In genomic region chr1:224632381-224632871, GRCh38 we compare ENCODE assay signal across 15 cellular contexts. TPM values are rescaled to one million over a fixed set of nuclear protein-coding genes. Genes with fewer than 3 reads are reported as not detected.
DNase-seq lines count a peak whose midpoint lies in the region; ATAC-seq and TF ChIP-seq lines count a peak whose summit lies in the region.
"Had no signal": no experiment of that assay in that cellular context is flagged by ENCODE, and none has a peak within 500 bp of the region (broad histone marks: within the 10 kb centered on the region; RNA-seq: fewer than 3 reads in every experiment).

No MANE protein-coding gene starts in this region.

- WGBS in body of pancreas, 2 donors, result 38 to 50% methylated on average over 5 of the region's 5 CpGs

- peaks cover 50% of the 10 kb centered on the region for H3K4me1 ChIP-seq in body of pancreas
- H3K4me1 ChIP-seq in gastrocnemius medialis, result no peaks in the 10 kb centered on the region
- H3K4me1 ChIP-seq in lower lobe of right lung, result no peaks in the 10 kb centered on the region

- in situ Hi-C loops in gastrocnemius medialis (cut with MboI; ENCODE audit: low sequenced_read_pairs in 4 of 4), result loop anchor here in 2 of 4 donors (10.0 kb wide), 2 partner anchors 108 to 118 kb away; no protein-coding TSS in a partner anchor

- no peak overlapping the region for H3K4me3 ChIP-seq in body of pancreas
- H3K4me3 ChIP-seq in gastrocnemius medialis, result no peak overlapping the region
- H3K4me3 ChIP-seq in lower lobe of right lung, result no peak overlapping the region
- H3K4me3 ChIP-seq: ovary had no signal

- H3K27me3 ChIP-seq in body of pancreas (no peaks in the 10 kb centered on the region), gastrocnemius medialis (no peaks in the 10 kb centered on the region), lower lobe of right lung (ENCODE audit: low read depth) (no peaks in the 10 kb centered on the region)
- H3K27me3 ChIP-seq: ovary had no signal

- CTCF ChIA-PET in activated CD8-positive, alpha-beta T cell treated with anti-CD3 and anti-CD28 coated beads for 36 hours (lab: Charles Lee), result interaction anchor here (1.2 to 4.8 kb wide), 2 partner anchors 12 to 120 kb away, joined by 3 to 23 read pairs; no protein-coding TSS in a partner anchor

- TF ChIP-seq CTCF in body of pancreas (IDR thresholded peaks at IDR 0.05) (no peak), mesothelial cell of epicardium (IDR thresholded peaks at IDR 0.05; ENCODE audit: unreplicated experiment) (no peak), gastrocnemius medialis (IDR thresholded peaks at IDR 0.05 in 4 of 5, conservative IDR thresholded peaks at IDR 0.05 in 1 of 5) (no peak), lower lobe of right lung (IDR thresholded peaks at IDR 0.05) (no peak)
- no peak for TF ChIP-seq CTCF in activated CD8-positive, alpha-beta T cell treated with anti-CD3 and anti-CD28 coated beads for 36 hours (IDR thresholded peaks at IDR 0.05)

- peaks cover 43% of the 10 kb centered on the region for H3K4me1 Mint-ChIP-seq in mesothelial cell of epicardium
- H3K4me1 Mint-ChIP-seq in activated CD8-positive, alpha-beta T cell treated with anti-CD3 and anti-CD28 coated beads for 36 hours (ENCODE audit: low read depth), result peaks cover 2% of the 10 kb centered on the region
- H3K4me1 Mint-ChIP-seq: activated B cell treated with CpG ODN at 0.5 μM for 24 hours had no signal

- H3K9me3 Mint-ChIP-seq in mesothelial cell of epicardium, result no peaks in the 10 kb centered on the region
- no peaks in the 10 kb centered on the region for H3K9me3 Mint-ChIP-seq in activated CD8-positive, alpha-beta T cell treated with anti-CD3 and anti-CD28 coated beads for 36 hours
- H3K9me3 Mint-ChIP-seq: activated B cell treated with CpG ODN at 0.5 μM for 24 hours; stimulated activated effector memory CD8-positive, alpha-beta T cell treated with anti-CD3 and anti-CD28 coated beads, Interleukin-12 subunit alpha, Interleukin-12 subunit beta, amount 100 ng/mL, for 72 hours had no signal

- intact Hi-C loops in body of pancreas (cut with DNase I), result no loop called here
- intact Hi-C loops in activated CD8-positive, alpha-beta T cell treated with anti-CD3 and anti-CD28 coated beads for 36 hours (cut with micrococcal nuclease), result no loop called here
- intact Hi-C loops in gastrocnemius medialis (cut with DNase I; ENCODE audit: low total_unique reads), result no loop called here
- intact Hi-C loops in lower lobe of right lung (cut with DNase I), result no loop called here

- no peaks in the 10 kb centered on the region for H3K36me3 Mint-ChIP-seq in mesothelial cell of epicardium
- H3K36me3 Mint-ChIP-seq in activated CD8-positive, alpha-beta T cell treated with anti-CD3 and anti-CD28 coated beads for 36 hours (ENCODE audit: low read depth), result no peaks in the 10 kb centered on the region
- H3K36me3 Mint-ChIP-seq: stimulated activated effector memory CD8-positive, alpha-beta T cell treated with anti-CD3 and anti-CD28 coated beads, Interleukin-12 subunit alpha, Interleukin-12 subunit beta, amount 100 ng/mL, for 72 hours had no signal

- H3K36me3 ChIP-seq in body of pancreas (replicated peaks in 1 of 2; ENCODE audit: insufficient read depth in 1 of 2, low read depth in 2 of 2) (no peaks in the 10 kb centered on the region), gastrocnemius medialis (no peaks in the 10 kb centered on the region), lower lobe of right lung (no peaks in the 10 kb centered on the region)
- H3K36me3 ChIP-seq: ovary had no signal

- peak overlapping the region; percentile 74 for H3K27ac Mint-ChIP-seq in mesothelial cell of epicardium
- no peak overlapping the region for H3K27ac Mint-ChIP-seq in activated CD8-positive, alpha-beta T cell treated with anti-CD3 and anti-CD28 coated beads for 36 hours
- H3K27ac Mint-ChIP-seq: activated B cell treated with CpG ODN at 0.5 μM for 24 hours; stimulated activated effector memory CD8-positive, alpha-beta T cell treated with anti-CD3 and anti-CD28 coated beads, Interleukin-12 subunit alpha, Interleukin-12 subunit beta, amount 100 ng/mL, for 72 hours had no signal

- POLR2A ChIA-PET in activated CD8-positive, alpha-beta T cell treated with anti-CD3 and anti-CD28 coated beads for 36 hours (lab: Charles Lee), result no interaction called here

- DNase-seq in AG20443 (ENCODE audit: low spot score), result peak; percentile 32
- peak; percentile 92 for DNase-seq in HT1080 (ENCODE audit: low read depth)
- DNase-seq in body of pancreas, result peak; percentile 74 to 83 (median 78)
- DNase-seq in mesothelial cell of epicardium (ENCODE audit: low spot score in 2 of 2, unreplicated experiment in 2 of 2), result no peak
- no peak for DNase-seq in activated CD8-positive, alpha-beta T cell treated with anti-CD3 and anti-CD28 coated beads for 36 hours
- no peak for DNase-seq in gastrocnemius medialis
- DNase-seq in activated CD8-positive, alpha-beta memory T cell treated with anti-CD3 and anti-CD28 coated beads for 24 hours, result no peak
- DNase-seq in lower lobe of right lung, result no peak
- DNase-seq: activated B cell treated with CpG ODN at 0.5 μM for 24 hours; activated T-cell treated with anti-CD3 and anti-CD28 coated beads, Interleukin-2, amount 50 U/mL, for 1 hour; aorta; hypothalamus; NCI-H1694 treated with DMSO at 0.1 percent for 48 hours had no signal

- H3K27me3 Mint-ChIP-seq in mesothelial cell of epicardium (ENCODE audit: low read depth), result peaks cover 4% of the 10 kb centered on the region
- H3K27me3 Mint-ChIP-seq in activated CD8-positive, alpha-beta T cell treated with anti-CD3 and anti-CD28 coated beads for 36 hours, result peaks cover 4% of the 10 kb centered on the region

- no peak overlapping the region for H3K4me3 Mint-ChIP-seq in mesothelial cell of epicardium
- no peak overlapping the region for H3K4me3 Mint-ChIP-seq in activated CD8-positive, alpha-beta T cell treated with anti-CD3 and anti-CD28 coated beads for 36 hours
- H3K4me3 Mint-ChIP-seq: activated B cell treated with CpG ODN at 0.5 μM for 24 hours; stimulated activated effector memory CD8-positive, alpha-beta T cell treated with anti-CD3 and anti-CD28 coated beads, Interleukin-12 subunit alpha, Interleukin-12 subunit beta, amount 100 ng/mL, for 72 hours had no signal

- TF ChIP-seq POLR2A in body of pancreas (IDR thresholded peaks at IDR 0.05), result no peak
- TF ChIP-seq POLR2A in gastrocnemius medialis (IDR thresholded peaks at IDR 0.05), result no peak

- H3K27ac ChIP-seq in body of pancreas (peak overlapping the region; percentile 50 to 79 (median 62)), gastrocnemius medialis (no peak overlapping the region), lower lobe of right lung (no peak overlapping the region)

- H3K9me3 ChIP-seq in body of pancreas (no peaks in the 10 kb centered on the region), gastrocnemius medialis (no peaks in the 10 kb centered on the region), lower lobe of right lung (no peaks in the 10 kb centered on the region)
- H3K9me3 ChIP-seq: ovary had no signal

- ATAC-seq in body of pancreas, result peak; percentile 79
- no peak for ATAC-seq in activated CD8-positive, alpha-beta T cell treated with anti-CD3 and anti-CD28 coated beads for 36 hours
- ATAC-seq in gastrocnemius medialis, result no peak
- ATAC-seq in lower lobe of right lung, result no peak
- ATAC-seq: stimulated activated effector memory CD8-positive, alpha-beta T cell treated with anti-CD3 and anti-CD28 coated beads, Interleukin-12 subunit alpha, Interleukin-12 subunit beta, amount 100 ng/mL, for 72 hours had no signal

RNA-seq across cellular contexts. Expression of gene CNIH3, which starts 16.3 kb away (rescaled TPM):
- total RNA-seq in HT1080 (2014; rRNA removed; shearing (Covaris generic)), result 24.8 and 29.1 TPM in 2 replicates
- polyA plus RNA-seq in HT1080 (2015; cell fraction: cytosol; rRNA removed), result 23.2 and 23.9 TPM in 2 replicates
- 27.9 and 28.0 TPM in 2 replicates for polyA plus RNA-seq in HT1080 (2015; cell fraction: nucleus; rRNA removed)
- 10 to 100 TPM in 1 of 2 donors, 1 to 10 TPM in 1; 7.9 to 15.3 TPM for total RNA-seq in body of pancreas
- total RNA-seq in mesothelial cell of epicardium, result 7.3 to 9.2 TPM (median 8.3 TPM) in 3 replicates
- total RNA-seq in activated CD8-positive, alpha-beta T cell treated with anti-CD3 and anti-CD28 coated beads for 36 hours, result 1 to 10 TPM; 1.6 to 2.1 TPM
- total RNA-seq in gastrocnemius medialis, result 1 to 10 TPM in 2 of 4 donors, under 1 TPM in 1, not detected in 1; 0.95 to 1.6 (median 1.5) TPM
- 2.1 TPM for total RNA-seq in lower lobe of right lung

Comparison
In these comparisons a context has a peak if more than half of its experiments do, and no peak if none do; other contexts are left out.
1. DNase-seq: peak in AG20443 (single experiment), HT1080 (single experiment) and body of pancreas (4 of 4); none in mesothelial cell of epicardium (0 of 2), activated CD8-positive, alpha-beta T cell treated with anti-CD3 and anti-CD28 coated beads for 36 hours (single experiment), gastrocnemius medialis (0 of 2), activated CD8-positive, alpha-beta memory T cell treated with anti-CD3 and anti-CD28 coated beads for 24 hours (single experiment) and lower lobe of right lung (single experiment).
2. H3K27ac ChIP-seq: peak in body of pancreas (4 of 4); none in gastrocnemius medialis (0 of 4) and lower lobe of right lung (single experiment).